ENCODE assay signal across 8 cellular contexts in genomic region chr16:56617212-56618085, GRCh38. TPM values are rescaled to one million over a fixed set of nuclear protein-coding genes. Genes with fewer than 3 reads are reported as not detected.
DNase-seq lines count a peak whose midpoint lies in the region; ATAC-seq and TF ChIP-seq lines count a peak whose summit lies in the region.

No MANE protein-coding gene starts in this region.

- no peaks in the 10 kb centered on the region for H3K79me1 ChIP-seq in H9 (ENCODE audit: insufficient read depth, low read depth, low read length, poor library complexity, severe bottlenecking)

- no peak overlapping the region for H3K23ac ChIP-seq in H9 (ENCODE audit: insufficient read length, low read depth, low read length)

- H2AK5ac ChIP-seq in H9 (ENCODE audit: insufficient read length, low read length) = no peak overlapping the region

- H3K27ac ChIP-seq in H9 (ENCODE audit: insufficient read length, low read depth, low read length) = no peak overlapping the region
- H3K27ac ChIP-seq in fibroblast of lung (ENCODE audit: insufficient read depth, low read length) = peak overlapping the region; percentile 77
- H3K27ac ChIP-seq in transverse colon = peak overlapping the region; percentile 25 to 55 (median 41)

- H3K18ac ChIP-seq in H9 (ENCODE audit: insufficient read length, low read depth, low read length) = no peak overlapping the region

- H2BK5ac ChIP-seq in H9 (ENCODE audit: insufficient read length, low read length) = no peak overlapping the region

- no peak overlapping the region for H3K4ac ChIP-seq in H9 (ENCODE audit: low read depth, low read length)

- no peak overlapping the region for H4K91ac ChIP-seq in H9 (ENCODE audit: insufficient read length, low read depth, low read length)

- peak overlapping the region; percentile 72 to 89 for H3K4me3 Mint-ChIP-seq in H9
- peak overlapping the region; percentile 61 to 80 (median 76) for H3K4me3 Mint-ChIP-seq in naive thymus-derived CD8-positive, alpha-beta T cell

- no peaks in the 10 kb centered on the region for H3K79me2 ChIP-seq in H9 (ENCODE audit: insufficient read depth, low read length)
- no peaks in the 10 kb centered on the region for H3K79me2 ChIP-seq in fibroblast of lung (ENCODE audit: control insufficient read depth, insufficient read depth, low read length)

- peaks cover 0 to 5% of the 10 kb centered on the region in 2 experiments; a peak in 1 of 5 replicates for H3K9me3 Mint-ChIP-seq in H9
- H3K9me3 Mint-ChIP-seq in naive thymus-derived CD8-positive, alpha-beta T cell = no peaks in the 10 kb centered on the region

- no peak overlapping the region for H2BK12ac ChIP-seq in H9 (ENCODE audit: insufficient read length, low read depth, low read length)

- H3K9ac ChIP-seq in H9 (ENCODE audit: extremely low read depth, insufficient read length, low read length) (no peak overlapping the region), fibroblast of lung (ENCODE audit: insufficient read depth, low read length) (peak overlapping the region; percentile 36)

- H3K9me3 ChIP-seq in H9 (ENCODE audit: control insufficient read depth, low read depth, low read length) = no peaks in the 10 kb centered on the region
- H3K9me3 ChIP-seq in fibroblast of lung (ENCODE audit: control insufficient read depth, insufficient read depth, low read depth, low read length) = no peaks in the 10 kb centered on the region
- H3K9me3 ChIP-seq in transverse colon = no peaks in the 10 kb centered on the region

- TF ChIP-seq EP300 in transverse colon (IDR thresholded peaks at IDR 0.05; ENCODE audit: low read depth) = no peak

- no peak overlapping the region for H4K8ac ChIP-seq in H9 (replicated peaks; ENCODE audit: insufficient read length, low read depth, low read length)

- H3K56ac ChIP-seq in H9 (ENCODE audit: insufficient read length, low read depth, low read length) = no peak overlapping the region

- TF ChIP-seq POLR2A in transverse colon (IDR thresholded peaks at IDR 0.05) = peak; percentile 32

- no peak overlapping the region for H3K14ac ChIP-seq in H9 (ENCODE audit: insufficient read depth, low read length)

- peaks cover 8% of the 10 kb centered on the region for H3K23me2 ChIP-seq in H9 (ENCODE audit: insufficient read length, low read depth, low read length, poor library complexity, severe bottlenecking)

- H2BK15ac ChIP-seq in H9 (ENCODE audit: low read depth, low read length) = no peak overlapping the region

- peaks cover 0 to 2% (median 0%) of the 10 kb centered on the region in 3 experiments; a peak in 3 of 7 replicates for H3K36me3 Mint-ChIP-seq in H9 (ENCODE audit: insufficient read depth in 1 of 3, low read depth in 3 of 3)
- H3K36me3 Mint-ChIP-seq in naive thymus-derived CD8-positive, alpha-beta T cell = no peaks in the 10 kb centered on the region

- peaks cover 82% of the 10 kb centered on the region for H3K27me3 Mint-ChIP-seq in H9 (ENCODE audit: low read depth)
- peaks cover 0 to 12% (median 0%) of the 10 kb centered on the region in 5 donors for H3K27me3 Mint-ChIP-seq in naive thymus-derived CD8-positive, alpha-beta T cell

- no peaks in the 10 kb centered on the region; the same call in 1 of the 2 replicates for H3K4me1 ChIP-seq in H9 (ENCODE audit: insufficient read depth, low read length)
- peaks cover 18% of the 10 kb centered on the region for H3K4me1 ChIP-seq in fibroblast of lung (ENCODE audit: control insufficient read depth, extremely low read depth, insufficient read depth, low read length)
- H3K4me1 ChIP-seq in transverse colon = peaks cover 5 to 16% (median 10%) of the 10 kb centered on the region in 4 donors

- POLR2A ChIA-PET in naive thymus-derived CD8-positive, alpha-beta T cell (lab: Charles Lee) = interaction anchor here (0.6 to 1.7 kb wide), 8 partner anchors 9 to 403 kb away, joined by 3 to 7 read pairs (median 4); partner anchors contain the start of genes MT1F and MT2A

- no peak overlapping the region for H2BK120ac ChIP-seq in H9 (ENCODE audit: low read depth, low read length, poor library complexity, severe bottlenecking)

- TF ChIP-seq CTCF in H9 (conservative IDR thresholded peaks at IDR 0.05) = no peak
- TF ChIP-seq CTCF in fibroblast of lung (conservative IDR thresholded peaks at IDR 0.05 in 1 of 2, IDR thresholded peaks at IDR 0.05 in 1 of 2; ENCODE audit: low read depth in 1 of 2, low read length in 2 of 2) = no peak
- TF ChIP-seq CTCF in transverse colon (IDR thresholded peaks at IDR 0.05) = no peak

- ATAC-seq in naive thymus-derived CD8-positive, alpha-beta T cell = peak; percentile 91 to 99
- ATAC-seq in HG02938 (IDR thresholded peaks at IDR 0.05; ENCODE audit: unreplicated experiment) = no peak

- intact Hi-C loops in transverse colon (cut with DNase I; ENCODE audit: low total_unique reads) = no loop called here

- no peak overlapping the region for H2BK20ac ChIP-seq in H9 (ENCODE audit: low read depth, low read length, poor library complexity, severe bottlenecking)

- H3K4me3 ChIP-seq in fibroblast of lung (replicated peaks in 1 of 4; ENCODE audit: control extremely low read depth in 1 of 4, insufficient read depth in 1 of 4, low read depth in 3 of 4, low read length in 4 of 4) = peak overlapping the region; percentile 30 to 52 (median 38)
- H3K4me3 ChIP-seq in transverse colon = peak overlapping the region; percentile 8 to 42 (median 31)

- no CpG with 5 or more reads among the region's 41 CpGs for WGBS in H9 (ENCODE audit: extremely low coverage, insufficient read length, low lambda C conversion rate)
- 17% methylated on average over 33 of the region's 41 CpGs; no CpG with 5 or more reads in 1 of the 2 donors for WGBS in transverse colon (ENCODE audit: low coverage in 1 of 2), 2 donors

- H3K4me1 Mint-ChIP-seq in H9 = peaks cover 40 to 54% of the 10 kb centered on the region in 2 experiments
- peaks cover 5 to 18% (median 13%) of the 10 kb centered on the region in 4 donors for H3K4me1 Mint-ChIP-seq in naive thymus-derived CD8-positive, alpha-beta T cell

- H2AFZ ChIP-seq in H9 (ENCODE audit: low read length) (no peak overlapping the region), fibroblast of lung (ENCODE audit: low read length) (peak overlapping the region; percentile 85)

- no peak overlapping the region for H3T11ph ChIP-seq in H9 (ENCODE audit: low read length)

- peaks cover 44% of the 10 kb centered on the region; the same call in 1 of the 2 replicates for H3K27me3 ChIP-seq in H9 (ENCODE audit: insufficient read depth, low read length)
- H3K27me3 ChIP-seq in fibroblast of lung (ENCODE audit: control insufficient read depth, insufficient read depth, low read length) = no peaks in the 10 kb centered on the region
- H3K27me3 ChIP-seq in transverse colon = peaks cover 4% of the 10 kb centered on the region

- peak; percentile 76 for DNase-seq in H9
- DNase-seq in activated T-cell treated with anti-CD3 and anti-CD28 coated beads, Interleukin-2, amount 50 U/mL, for 1 hour = peak; percentile 53
- DNase-seq in fibroblast of lung (ENCODE audit: low read depth in 2 of 2) = peak; percentile 73 to 78
- peak in 8 of 10 donors; percentile 21 to 73 (median 40) for DNase-seq in naive thymus-derived CD8-positive, alpha-beta T cell
- DNase-seq in transverse colon = peak; percentile 70
- DNase-seq in HK-2 (ENCODE audit: unreplicated experiment) = no peak
- DNase-seq in T1000 (lab: John Stamatoyannopoulos, UW) = no peak

- in situ Hi-C loops in transverse colon (cut with MboI; ENCODE audit: low pct_ligation_motif_present in 1 of 4, low pct_unique_long_range_greater_than_20kb in 1 of 4, low sequenced_read_pairs in 3 of 4) = no loop called here

- peak overlapping the region; percentile 60 for H3K4me2 ChIP-seq in H9 (ENCODE audit: insufficient read depth, insufficient read length, low read length)
- peak overlapping the region; percentile 97 for H3K4me2 ChIP-seq in fibroblast of lung (ENCODE audit: extremely low read depth, insufficient read depth, low read length)

- H4K5ac ChIP-seq in H9 (ENCODE audit: insufficient read length, low read depth, low read length) = no peak overlapping the region

- H3K27ac Mint-ChIP-seq in H9 = no peak overlapping the region
- H3K27ac Mint-ChIP-seq in naive thymus-derived CD8-positive, alpha-beta T cell = peak overlapping the region in 3 of 10 donors; percentile 8 to 84 (median 66)

- H3K36me3 ChIP-seq in fibroblast of lung (ENCODE audit: control insufficient read depth, insufficient read depth, low read length) (no peaks in the 10 kb centered on the region), transverse colon (no peaks in the 10 kb centered on the region)

- no peaks in the 10 kb centered on the region for H4K20me1 ChIP-seq in H9 (ENCODE audit: control insufficient read depth, insufficient read depth, insufficient read length)
- H4K20me1 ChIP-seq in fibroblast of lung (ENCODE audit: control insufficient read depth, extremely low read depth, insufficient read depth, low read length) = no peaks in the 10 kb centered on the region

RNA-seq across cellular contexts. Expression of gene MT1E, which starts 8.1 kb away (rescaled TPM):
- 25.9 and 34.4 TPM in 2 replicates for total RNA-seq in H9 (2021)
- total RNA-seq in fibroblast of lung = 251 and 390 TPM in 2 replicates
- 465 and 572 TPM in 2 replicates for polyA plus RNA-seq in fibroblast of lung
- 540 and 543 TPM in 2 replicates for polyA plus RNA-seq in fibroblast of lung (2012)
- polyA minus RNA-seq in fibroblast of lung (ENCODE audit: low replicate concordance) = 165 and 234 TPM in 2 replicates
- 1 to 10 TPM; 1.3 to 1.6 TPM for total RNA-seq in naive thymus-derived CD8-positive, alpha-beta T cell
- polyA plus RNA-seq in naive thymus-derived CD8-positive, alpha-beta T cell = 10 to 100 TPM in 2 of 3 donors, 1 to 10 TPM in 1; 7.1 to 21.9 (median 10.5) TPM
- total RNA-seq in transverse colon = 1,000 to 10,000 TPM in 1 of 4 donors, 100 to 1,000 TPM in 3; 109 to 1,058 (median 257) TPM

RNA-seq across cellular contexts. Expression of gene MT2A, which starts 9.1 kb away (rescaled TPM):
- total RNA-seq in H9 (2021) (63.1 and 72.5 TPM in 2 replicates), fibroblast of lung (76.5 and 113 TPM in 2 replicates), transverse colon (100 to 1,000 TPM in 2 of 4 donors, 10 to 100 TPM in 2; 68.8 to 459 (median 89.3) TPM)
- polyA plus RNA-seq in fibroblast of lung = 49.2 and 225 TPM in 2 replicates
- polyA plus RNA-seq in fibroblast of lung (2012) = 1,082 and 3,263 TPM in 2 replicates
- polyA minus RNA-seq in fibroblast of lung (ENCODE audit: low replicate concordance) = 122 and 423 TPM in 2 replicates
- 10 to 100 TPM; 32.3 to 39.0 TPM for total RNA-seq in naive thymus-derived CD8-positive, alpha-beta T cell
- polyA plus RNA-seq in naive thymus-derived CD8-positive, alpha-beta T cell = 100 to 1,000 TPM; 248 to 303 (median 294) TPM

RNA-seq across cellular contexts. Expression of gene MT1M, which starts 15.0 kb away (rescaled TPM):
- total RNA-seq in H9 (2021) (1.4 and 2.5 TPM in 2 replicates), fibroblast of lung (18.5 and 58.8 TPM in 2 replicates), transverse colon (10 to 100 TPM in 1 of 4 donors, 1 to 10 TPM in 2, not detected in 1; 2.7 to 48.3 (median 5.2) TPM)
- polyA plus RNA-seq in fibroblast of lung = 6.9 and 8.5 TPM in 2 replicates
- 16.4 and 18.9 TPM in 2 replicates for polyA plus RNA-seq in fibroblast of lung (2012)
- 6.3 and 8.2 TPM in 2 replicates for polyA minus RNA-seq in fibroblast of lung (ENCODE audit: low replicate concordance)
- total RNA-seq in naive thymus-derived CD8-positive, alpha-beta T cell = not detected
- polyA plus RNA-seq in naive thymus-derived CD8-positive, alpha-beta T cell = not detected

RNA-seq across cellular contexts. Expression of gene MT1A, which starts 21.0 kb away (rescaled TPM):
- 0.68 TPM in 1 of 2 replicates, not detected in the other for total RNA-seq in H9 (2021)
- 2.3 and 5.3 TPM in 2 replicates for total RNA-seq in fibroblast of lung
- polyA plus RNA-seq in fibroblast of lung = 2.9 and 4.8 TPM in 2 replicates
- polyA plus RNA-seq in fibroblast of lung (2012) = 6.6 and 17.7 TPM in 2 replicates
- polyA minus RNA-seq in fibroblast of lung (ENCODE audit: low replicate concordance) = 14.7 and 17.9 TPM in 2 replicates
- not detected for total RNA-seq in naive thymus-derived CD8-positive, alpha-beta T cell
- polyA plus RNA-seq in naive thymus-derived CD8-positive, alpha-beta T cell = not detected
- total RNA-seq in transverse colon = 10 to 100 TPM in 1 of 4 donors, 1 to 10 TPM in 2, not detected in 1; 4.4 to 35.2 (median 4.9) TPM

RNA-seq across cellular contexts. Expression of gene MT3, which starts 28.1 kb away (rescaled TPM):
- total RNA-seq in H9 (2021) = 0.61 TPM in 1 of 2 replicates, not detected in the other
- total RNA-seq in fibroblast of lung = not detected in 2 replicates
- polyA plus RNA-seq in fibroblast of lung = not detected in 2 replicates
- not detected in 2 replicates for polyA plus RNA-seq in fibroblast of lung (2012)
- not detected in 2 replicates for polyA minus RNA-seq in fibroblast of lung (ENCODE audit: low replicate concordance)
- total RNA-seq in naive thymus-derived CD8-positive, alpha-beta T cell = 1 to 10 TPM; 1.8 to 3.1 TPM
- 10 to 100 TPM in 2 of 3 donors, 1 to 10 TPM in 1; 8.6 to 19.9 (median 19.2) TPM for polyA plus RNA-seq in naive thymus-derived CD8-positive, alpha-beta T cell
- total RNA-seq in transverse colon = 1 to 10 TPM in 1 of 4 donors, not detected in 3; 4.2 TPM

Comparison
In these comparisons a context has a peak if more than half of its experiments do, and no peak if none do; other contexts are left out.
1. DNase-seq: peak in H9 (single experiment), activated T-cell treated with anti-CD3 and anti-CD28 coated beads, Interleukin-2, amount 50 U/mL, for 1 hour (single experiment), fibroblast of lung (2 of 2), naive thymus-derived CD8-positive, alpha-beta T cell (8 of 10) and transverse colon (single experiment); none in HK-2 (single experiment) and T1000 (single experiment).
2. RNA of gene MT1E, which starts 8.1 kb away (total RNA-seq): 251 to 390 TPM in fibroblast of lung, 109 to 1,058 TPM in transverse colon and 25.9 to 34.4 TPM in H9; 1.3 to 1.6 TPM in naive thymus-derived CD8-positive, alpha-beta T cell; every median in the first group is over 10 times any median in the second.